19 cellular contexts compared by ENCODE assay signal in genomic region chr9:128972956-128973355, GRCh38. TPM values are rescaled to one million over a fixed set of nuclear protein-coding genes. Genes with fewer than 3 reads are reported as not detected.
DNase-seq lines count a peak whose midpoint lies in the region; ATAC-seq and TF ChIP-seq lines count a peak whose summit lies in the region.
"Had no signal": no experiment of that assay in that cellular context is flagged by ENCODE, and none has a peak within 500 bp of the region (broad histone marks: within the 10 kb centered on the region; RNA-seq: fewer than 3 reads in every experiment).

No MANE protein-coding gene starts in this region.

- H4K20me1 ChIP-seq in PC-9 (ENCODE audit: insufficient read depth), result no peaks in the 10 kb centered on the region; the same call in 1 of the 2 replicates

- peaks cover 6% of the 10 kb centered on the region for H3K4me1 Mint-ChIP-seq in chondrocyte (ENCODE audit: low read depth)
- H3K4me1 Mint-ChIP-seq: activated CD4-positive, alpha-beta T cell treated with anti-CD3 and anti-CD28 coated beads for 36 hours; stimulated activated effector memory CD8-positive, alpha-beta T cell treated with anti-CD3 and anti-CD28 coated beads, Interleukin-12 subunit alpha, Interleukin-12 subunit beta, amount 100 ng/mL, for 72 hours had no signal

- CTCF ChIA-PET in PC-9 (lab: Charles Lee), result no interaction called here

- H3K27ac ChIP-seq in PC-9, result 0 out of 2 replicates have a peak overlapping the region, but pooled peaks have one; percentile 18

- H3K4me3 ChIP-seq in PC-9, result no peak overlapping the region

- POLR2A ChIA-PET in PC-9 (lab: Charles Lee; ENCODE audit: unreplicated experiment), result no interaction called here

- H3K36me3 Mint-ChIP-seq in chondrocyte (ENCODE audit: low read depth), result peaks cover 35% of the 10 kb centered on the region

- no peak overlapping the region for H2AFZ ChIP-seq in PC-9

- peaks cover 18% of the 10 kb centered on the region for H3K36me3 ChIP-seq in PC-9 (ENCODE audit: low read depth)

- H3F3A ChIP-seq in PC-9 (ENCODE audit: insufficient read depth, low read depth), result no peaks in the 10 kb centered on the region

- no peaks in the 10 kb centered on the region for H3K27me3 ChIP-seq in PC-9 (ENCODE audit: insufficient read depth, low read depth)

- H3K4me2 ChIP-seq in PC-9, result no peak overlapping the region

- H3K9me3 ChIP-seq in PC-9 (ENCODE audit: insufficient read depth, low read depth), result no peaks in the 10 kb centered on the region

- H3K27ac Mint-ChIP-seq in chondrocyte (ENCODE audit: unreplicated experiment), result no peak overlapping the region
- H3K27ac Mint-ChIP-seq: activated CD4-positive, alpha-beta T cell treated with anti-CD3 and anti-CD28 coated beads for 36 hours; stimulated activated effector memory CD8-positive, alpha-beta T cell treated with anti-CD3 and anti-CD28 coated beads, Interleukin-12 subunit alpha, Interleukin-12 subunit beta, amount 100 ng/mL, for 72 hours had no signal

- no peak for TF ChIP-seq POLR2A in erythroblast (IDR thresholded peaks at IDR 0.05; ENCODE audit: low read length)

- BruUV-seq in PC-9 (replicated peaks; lab: Mats Ljungman, UMichigan), result no TSS peak

- no peaks in the 10 kb centered on the region for H3K9me2 ChIP-seq in PC-9 (ENCODE audit: insufficient read depth)

- intact Hi-C loops in PC-9 (cut with micrococcal nuclease; ENCODE audit: unreplicated experiment), result no loop called here

- TF ChIP-seq CTCF in PC-9 (conservative IDR thresholded peaks at IDR 0.05), result no peak
- no peak for TF ChIP-seq CTCF in chondrocyte (IDR thresholded peaks at IDR 0.05)

- DNase-seq in EL, result peak; percentile 76
- peak in 1 of 2 experiments; percentile 8 for DNase-seq in PC-9
- peak; percentile 14 for DNase-seq in chondrocyte (ENCODE audit: low spot score)
- DNase-seq in kidney tubule cell (ENCODE audit: low spot score), result peak; percentile 62
- DNase-seq in erythroblast (lab: John Stamatoyannopoulos, UW), result no peak
- DNase-seq: activated CD4-positive, alpha-beta T cell treated with anti-CD3 and anti-CD28 coated beads for 36 hours; amygdala; CD4-positive, CD25-positive, alpha-beta regulatory T cell; effector memory CD4-positive, alpha-beta T cell; KBM-7; NCI-H1694; NCI-H524; right cardiac atrium; stimulated activated CD4-positive, alpha-beta T cell treated with anti-CD3 and anti-CD28 coated beads, Interleukin-4, amount 100 ng/mL, for 24 hours; T-helper 2 cell had no signal

- H3K9me3 Mint-ChIP-seq in chondrocyte (ENCODE audit: low read depth), result no peaks in the 10 kb centered on the region
- H3K9me3 Mint-ChIP-seq: CD4-positive, CD25-positive, alpha-beta regulatory T cell; stimulated activated effector memory CD8-positive, alpha-beta T cell treated with anti-CD3 and anti-CD28 coated beads, Interleukin-12 subunit alpha, Interleukin-12 subunit beta, amount 100 ng/mL, for 72 hours had no signal

- H3K27me3 Mint-ChIP-seq in chondrocyte (ENCODE audit: low read depth), result no peaks in the 10 kb centered on the region
- H3K27me3 Mint-ChIP-seq: activated CD4-positive, alpha-beta T cell treated with anti-CD3 and anti-CD28 coated beads for 36 hours; CD4-positive, CD25-positive, alpha-beta regulatory T cell had no signal

- no peaks in the 10 kb centered on the region for H3K4me1 ChIP-seq in PC-9 (replicated peaks; ENCODE audit: insufficient read depth)

- H3K4me3 Mint-ChIP-seq in chondrocyte (ENCODE audit: unreplicated experiment), result no peak overlapping the region
- H3K4me3 Mint-ChIP-seq: activated CD4-positive, alpha-beta T cell treated with anti-CD3 and anti-CD28 coated beads for 36 hours; CD4-positive, CD25-positive, alpha-beta regulatory T cell; stimulated activated effector memory CD8-positive, alpha-beta T cell treated with anti-CD3 and anti-CD28 coated beads, Interleukin-12 subunit alpha, Interleukin-12 subunit beta, amount 100 ng/mL, for 72 hours had no signal

- no peak for ATAC-seq in HG03354 (IDR thresholded peaks at IDR 0.05; ENCODE audit: poor library complexity, severe bottlenecking, unreplicated experiment)
- ATAC-seq in GM21786 (IDR thresholded peaks at IDR 0.05; ENCODE audit: unreplicated experiment), result no peak
- no peak for ATAC-seq in GM19467 (IDR thresholded peaks at IDR 0.05; ENCODE audit: unreplicated experiment)
- ATAC-seq: activated CD4-positive, alpha-beta T cell treated with anti-CD3 and anti-CD28 coated beads for 36 hours; right cardiac atrium; stimulated activated effector memory CD8-positive, alpha-beta T cell treated with anti-CD3 and anti-CD28 coated beads, Interleukin-12 subunit alpha, Interleukin-12 subunit beta, amount 100 ng/mL, for 72 hours had no signal

- H3K79me2 ChIP-seq in PC-9 (ENCODE audit: low read depth), result no peaks in the 10 kb centered on the region

RNA-seq across cellular contexts. Expression of gene NUP188, which starts 25.5 kb away (rescaled TPM):
- 59.7 and 90.0 TPM in 2 replicates for total RNA-seq in PC-9 (2021)
- total RNA-seq in chondrocyte, result 36.0 to 51.8 TPM (median 38.2 TPM) in 3 replicates

RNA-seq across cellular contexts. Expression of gene DOLK, which starts 25.6 kb away (rescaled TPM):
- total RNA-seq in PC-9 (2021), result 18.0 and 19.0 TPM in 2 replicates
- total RNA-seq in chondrocyte, result 21.5 to 24.7 TPM (median 22.2 TPM) in 3 replicates

RNA-seq across cellular contexts. Expression of gene PHYHD1, which starts 52.2 kb away (rescaled TPM):
- total RNA-seq in PC-9 (2021) (4.2 and 6.3 TPM in 2 replicates), chondrocyte (2.8 to 4.4 TPM (median 3.4 TPM) in 3 replicates)

RNA-seq across cellular contexts. Expression of gene SH3GLB2, which starts 55.2 kb away (rescaled TPM):
- total RNA-seq in PC-9 (2021), result 184 and 213 TPM in 2 replicates
- 57.8 to 66.4 TPM (median 62.2 TPM) in 3 replicates for total RNA-seq in chondrocyte

Comparison
In these comparisons a context has a peak if more than half of its experiments do, and no peak if none do; other contexts are left out.
1. DNase-seq: peak in EL (single experiment), chondrocyte (single experiment) and kidney tubule cell (single experiment); none in erythroblast (0 of 2).